In the genomic region with DNA sequence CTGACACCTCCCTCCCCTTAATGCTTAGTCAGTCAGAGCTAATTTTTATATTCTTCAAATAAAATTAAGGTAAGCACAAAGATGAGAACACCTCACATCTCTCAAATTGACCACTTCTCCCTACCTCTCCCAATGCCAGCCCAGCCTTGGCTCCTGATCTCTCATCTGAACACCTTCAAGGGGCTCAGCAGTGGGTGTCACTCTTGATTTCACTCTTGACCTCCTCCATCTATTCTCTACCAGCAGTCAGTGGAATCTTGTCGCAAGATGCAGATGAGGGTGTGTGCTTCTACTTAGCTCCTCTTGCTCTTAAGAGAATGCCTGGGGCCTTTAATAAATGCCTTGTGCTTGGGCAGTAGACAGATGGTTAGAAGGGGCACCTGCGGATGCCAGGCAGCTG, we compare ENCODE assay signal across 22 cellular contexts.
"Had no signal": no experiment of that assay in that cellular context is flagged by ENCODE, and none has a peak within 500 bp of the region (broad histone marks: within the 10 kb centered on the region; RNA-seq: fewer than 3 reads in every experiment).

No MANE protein-coding gene starts in this region.

- H3K36me3 Mint-ChIP-seq: T-cell had no signal

- H3K4me3 Mint-ChIP-seq: T-cell had no signal

- H3K9me3 ChIP-seq: SK-N-SH had no signal

- H3K4me1 Mint-ChIP-seq: IgD-negative memory B cell had no signal

- H3K27ac Mint-ChIP-seq: IgD-negative memory B cell, T-cell had no signal

- ATAC-seq: K562, Panc1, PC-3, T-cell had no signal

- DNase-seq: MV-4-11; NCI-H1092; NCI-H1105 treated with DMSO at 0.1 percent for 48 hours; NCI-H1436; NCI-H187; NCI-H2029; NCI-H2081 treated with DMSO at 0.1 percent for 48 hours; NCI-H2227 treated with DMSO at 0.1 percent for 48 hours; NCI-H526; NCI-H748 treated with DMSO at 0.1 percent for 48 hours; NK-92 treated with Interleukin-12 subunit alpha and Interleukin-12 subunit beta, amount 100 ng/mL, for 24 hours; PC-3; SHP77; SK-N-SH; SW 1271; T-cell had no signal

- H3K27ac ChIP-seq: HL-60, KMS-11, RWPE1 had no signal

- H3K4me2 ChIP-seq: KMS-11, SK-N-SH had no signal

- H3K4me3 ChIP-seq: K562 had no signal

- H3K9ac ChIP-seq: KMS-11, SK-N-SH had no signal
